In the genomic region with DNA sequence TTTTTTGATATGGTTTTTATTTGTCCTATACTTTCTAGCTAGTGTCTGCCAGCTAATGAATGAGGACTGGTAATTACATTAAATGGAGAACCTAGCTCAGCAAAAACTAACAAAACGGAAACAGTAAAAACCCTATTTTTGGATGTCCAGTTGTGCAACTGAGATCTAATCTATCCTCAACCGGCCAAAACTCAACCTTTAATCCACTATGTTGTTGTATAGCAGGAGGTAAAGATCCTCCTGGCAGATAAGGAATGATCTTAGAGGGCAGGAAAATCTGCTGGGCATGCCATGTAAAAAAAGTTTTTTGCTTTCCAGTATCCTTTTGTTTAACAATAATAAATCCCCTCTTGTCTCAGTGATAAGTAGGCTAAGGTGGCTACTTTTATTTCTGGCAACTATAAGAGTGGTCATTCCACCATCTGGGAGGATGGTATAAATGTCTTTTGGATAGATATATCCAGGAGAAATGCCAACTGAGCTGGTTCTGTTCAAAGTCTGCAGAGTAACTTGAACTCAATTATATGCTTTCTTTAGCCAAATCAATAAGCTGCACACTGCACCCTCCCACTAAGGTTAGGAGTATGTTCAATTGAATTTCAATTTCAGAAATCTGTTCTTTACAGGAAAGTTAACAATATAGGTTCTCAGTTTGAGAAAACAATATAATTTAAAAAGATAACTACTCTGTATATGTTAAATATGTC, we compare ENCODE assay signal across 2 cellular contexts.
TF ChIP-seq lines count a peak whose summit lies in the region.

No MANE protein-coding gene starts in this region.

TF ChIP-seq in liver, 16 proteins besides CTCF, POLR2A, EP300 and RAD21:
- TF ChIP-seq SP1 (IDR thresholded peaks at IDR 0.05) (no peak), RXRA (IDR thresholded peaks at IDR 0.05) (peak; percentile 5 to 33), EGR1 (IDR thresholded peaks at IDR 0.05; ENCODE audit: low read depth in 2 of 2) (no peak), HNF4A (conservative IDR thresholded peaks at IDR 0.05) (peak; percentile 55 to 71)
TF ChIP-seq in liver: peak in this region for 2.

TF ChIP-seq in HepG2, 621 proteins besides CTCF, POLR2A, EP300 and RAD21:
- TF ChIP-seq, protein P1, sequence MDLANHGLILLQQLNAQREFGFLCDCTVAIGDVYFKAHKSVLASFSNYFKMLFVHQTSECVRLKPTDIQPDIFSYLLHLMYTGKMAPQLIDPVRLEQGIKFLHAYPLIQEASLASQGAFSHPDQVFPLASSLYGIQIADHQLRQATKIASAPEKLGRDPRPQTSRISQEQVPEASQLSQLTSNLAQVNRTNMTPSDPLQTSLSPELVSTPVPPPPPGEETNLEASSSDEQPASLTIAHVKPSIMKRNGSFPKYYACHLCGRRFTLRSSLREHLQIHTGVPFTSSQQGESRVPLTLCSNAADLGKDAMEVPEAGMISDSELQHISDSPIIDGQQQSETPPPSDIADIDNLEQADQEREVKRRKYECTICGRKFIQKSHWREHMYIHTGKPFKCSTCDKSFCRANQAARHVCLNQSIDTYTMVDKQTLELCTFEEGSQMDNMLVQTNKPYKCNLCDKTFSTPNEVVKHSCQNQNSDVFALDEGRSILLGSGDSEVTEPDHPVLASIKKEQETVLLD (CRISPR knock-in tag; IDR thresholded peaks at IDR 0.05; ENCODE audit: low read depth) = no peak
- TF ChIP-seq ZNF670 (CRISPR knock-in tag; IDR thresholded peaks at IDR 0.05; ENCODE audit: borderline replicate concordance) = no peak
- TF ChIP-seq ZNF501 (CRISPR knock-in tag; IDR thresholded peaks at IDR 0.05) = no peak
- no peak for TF ChIP-seq SCMH1 (CRISPR knock-in tag; IDR thresholded peaks at IDR 0.05; ENCODE audit: borderline replicate concordance)
- TF ChIP-seq ZNF644 (CRISPR knock-in tag; IDR thresholded peaks at IDR 0.05; ENCODE audit: low read depth) = no peak
- TF ChIP-seq, protein P2, sequence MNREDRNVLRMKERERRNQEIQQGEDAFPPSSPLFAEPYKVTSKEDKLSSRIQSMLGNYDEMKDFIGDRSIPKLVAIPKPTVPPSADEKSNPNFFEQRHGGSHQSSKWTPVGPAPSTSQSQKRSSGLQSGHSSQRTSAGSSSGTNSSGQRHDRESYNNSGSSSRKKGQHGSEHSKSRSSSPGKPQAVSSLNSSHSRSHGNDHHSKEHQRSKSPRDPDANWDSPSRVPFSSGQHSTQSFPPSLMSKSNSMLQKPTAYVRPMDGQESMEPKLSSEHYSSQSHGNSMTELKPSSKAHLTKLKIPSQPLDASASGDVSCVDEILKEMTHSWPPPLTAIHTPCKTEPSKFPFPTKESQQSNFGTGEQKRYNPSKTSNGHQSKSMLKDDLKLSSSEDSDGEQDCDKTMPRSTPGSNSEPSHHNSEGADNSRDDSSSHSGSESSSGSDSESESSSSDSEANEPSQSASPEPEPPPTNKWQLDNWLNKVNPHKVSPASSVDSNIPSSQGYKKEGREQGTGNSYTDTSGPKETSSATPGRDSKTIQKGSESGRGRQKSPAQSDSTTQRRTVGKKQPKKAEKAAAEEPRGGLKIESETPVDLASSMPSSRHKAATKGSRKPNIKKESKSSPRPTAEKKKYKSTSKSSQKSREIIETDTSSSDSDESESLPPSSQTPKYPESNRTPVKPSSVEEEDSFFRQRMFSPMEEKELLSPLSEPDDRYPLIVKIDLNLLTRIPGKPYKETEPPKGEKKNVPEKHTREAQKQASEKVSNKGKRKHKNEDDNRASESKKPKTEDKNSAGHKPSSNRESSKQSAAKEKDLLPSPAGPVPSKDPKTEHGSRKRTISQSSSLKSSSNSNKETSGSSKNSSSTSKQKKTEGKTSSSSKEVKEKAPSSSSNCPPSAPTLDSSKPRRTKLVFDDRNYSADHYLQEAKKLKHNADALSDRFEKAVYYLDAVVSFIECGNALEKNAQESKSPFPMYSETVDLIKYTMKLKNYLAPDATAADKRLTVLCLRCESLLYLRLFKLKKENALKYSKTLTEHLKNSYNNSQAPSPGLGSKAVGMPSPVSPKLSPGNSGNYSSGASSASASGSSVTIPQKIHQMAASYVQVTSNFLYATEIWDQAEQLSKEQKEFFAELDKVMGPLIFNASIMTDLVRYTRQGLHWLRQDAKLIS (CRISPR knock-in tag; IDR thresholded peaks at IDR 0.05) = no peak
- no peak for TF ChIP-seq ZNF615 (CRISPR knock-in tag; IDR thresholded peaks at IDR 0.05; ENCODE audit: borderline replicate concordance)
- TF ChIP-seq ZBTB38 (CRISPR knock-in tag; IDR thresholded peaks at IDR 0.05) = no peak
- no peak for TF ChIP-seq KDM5B (CRISPR knock-in tag; IDR thresholded peaks at IDR 0.05; ENCODE audit: borderline replicate concordance)
- no peak for TF ChIP-seq ZFAT (CRISPR knock-in tag; conservative IDR thresholded peaks at IDR 0.05)
- no peak for TF ChIP-seq KLF11 (CRISPR knock-in tag; IDR thresholded peaks at IDR 0.05)
- TF ChIP-seq SMARCE1 (IDR thresholded peaks at IDR 0.05; ENCODE audit: borderline replicate concordance) = no peak
- no peak for TF ChIP-seq ZNF230 (CRISPR knock-in tag; IDR thresholded peaks at IDR 0.05)
- TF ChIP-seq, protein P3, sequence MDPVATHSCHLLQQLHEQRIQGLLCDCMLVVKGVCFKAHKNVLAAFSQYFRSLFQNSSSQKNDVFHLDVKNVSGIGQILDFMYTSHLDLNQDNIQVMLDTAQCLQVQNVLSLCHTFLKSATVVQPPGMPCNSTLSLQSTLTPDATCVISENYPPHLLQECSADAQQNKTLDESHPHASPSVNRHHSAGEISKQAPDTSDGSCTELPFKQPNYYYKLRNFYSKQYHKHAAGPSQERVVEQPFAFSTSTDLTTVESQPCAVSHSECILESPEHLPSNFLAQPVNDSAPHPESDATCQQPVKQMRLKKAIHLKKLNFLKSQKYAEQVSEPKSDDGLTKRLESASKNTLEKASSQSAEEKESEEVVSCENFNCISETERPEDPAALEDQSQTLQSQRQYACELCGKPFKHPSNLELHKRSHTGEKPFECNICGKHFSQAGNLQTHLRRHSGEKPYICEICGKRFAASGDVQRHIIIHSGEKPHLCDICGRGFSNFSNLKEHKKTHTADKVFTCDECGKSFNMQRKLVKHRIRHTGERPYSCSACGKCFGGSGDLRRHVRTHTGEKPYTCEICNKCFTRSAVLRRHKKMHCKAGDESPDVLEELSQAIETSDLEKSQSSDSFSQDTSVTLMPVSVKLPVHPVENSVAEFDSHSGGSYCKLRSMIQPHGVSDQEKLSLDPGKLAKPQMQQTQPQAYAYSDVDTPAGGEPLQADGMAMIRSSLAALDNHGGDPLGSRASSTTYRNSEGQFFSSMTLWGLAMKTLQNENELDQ (CRISPR knock-in tag; IDR thresholded peaks at IDR 0.05; ENCODE audit: borderline replicate concordance) = no peak
- no peak for TF ChIP-seq ATM (IDR thresholded peaks at IDR 0.05; ENCODE audit: borderline replicate concordance)
